Comparison of ENCODE assay signal across 19 cellular contexts in the genomic region with DNA sequence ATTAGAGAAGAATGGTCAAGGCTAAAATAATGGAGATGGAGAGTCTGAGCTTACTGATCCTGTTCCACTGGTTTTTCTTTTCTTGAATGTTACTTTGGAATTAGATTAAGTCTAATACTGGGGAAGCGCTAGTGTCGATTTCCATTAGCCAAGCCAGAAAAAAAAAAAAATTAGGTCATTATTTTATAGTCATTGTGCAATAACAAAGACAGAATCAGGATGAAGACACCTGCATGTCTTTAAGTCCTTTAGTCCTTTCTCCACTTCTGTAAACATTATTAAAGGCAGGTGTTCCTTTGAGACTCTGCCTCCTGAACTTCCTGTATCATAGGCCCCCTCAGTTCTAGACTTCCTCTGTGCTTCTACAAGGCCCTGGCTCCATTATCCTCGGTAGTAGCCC. TPM values are rescaled to one million over a fixed set of nuclear protein-coding genes. Genes with fewer than 3 reads are reported as not detected.
DNase-seq lines count a peak whose midpoint lies in the region; ATAC-seq and TF ChIP-seq lines count a peak whose summit lies in the region.
"Had no signal": no experiment of that assay in that cellular context is flagged by ENCODE, and none has a peak within 500 bp of the region (broad histone marks: within the 10 kb centered on the region; RNA-seq: fewer than 3 reads in every experiment).

No MANE protein-coding gene starts in this region.

- H3K27me3 Mint-ChIP-seq in T-helper 17 cell, result no peaks in the 10 kb centered on the region
- H3K27me3 Mint-ChIP-seq in naive thymus-derived CD4-positive, alpha-beta T cell, result no peaks in the 10 kb centered on the region
- H3K27me3 Mint-ChIP-seq: activated CD4-positive, alpha-beta T cell treated with anti-CD3 and anti-CD28 coated beads, Interleukin-2, amount 10 ng/mL, durations not matched to agents 7 days and 5 days had no signal

- no peak overlapping the region for H2BK20ac ChIP-seq in IMR-90 (ENCODE audit: low read depth, low read length)

- no peak overlapping the region for H2AK9ac ChIP-seq in IMR-90 (replicated peaks; ENCODE audit: low read depth, low read length, poor library complexity)

- no peak overlapping the region for H4K5ac ChIP-seq in IMR-90 (ENCODE audit: low read depth, low read length)

- no peaks in the 10 kb centered on the region for H3K4me1 ChIP-seq in IMR-90 (ENCODE audit: control insufficient read depth, insufficient read depth, low read length)
- no peaks in the 10 kb centered on the region for H3K4me1 ChIP-seq in naive thymus-derived CD4-positive, alpha-beta T cell (ENCODE audit: control insufficient read depth in 2 of 2, insufficient read depth in 2 of 2, low read length in 2 of 2)
- H3K4me1 ChIP-seq: ascending aorta had no signal

- no peak overlapping the region for H2BK15ac ChIP-seq in IMR-90 (ENCODE audit: low read depth, low read length)

- no peak overlapping the region for H3K27ac ChIP-seq in IMR-90 (ENCODE audit: insufficient read depth, low read length)
- no peak overlapping the region for H3K27ac ChIP-seq in naive thymus-derived CD4-positive, alpha-beta T cell (ENCODE audit: low read depth, low read length)
- H3K27ac ChIP-seq: ascending aorta had no signal

- no peak overlapping the region for H3K14ac ChIP-seq in IMR-90 (replicated peaks; ENCODE audit: low read depth, low read length)

- peaks cover 4% of the 10 kb centered on the region for H3K4me1 Mint-ChIP-seq in T-helper 17 cell
- peaks cover 0 to 14% (median 11%) of the 10 kb centered on the region in 7 donors for H3K4me1 Mint-ChIP-seq in naive thymus-derived CD4-positive, alpha-beta T cell

- H3K4me3 ChIP-seq in IMR-90 (ENCODE audit: insufficient read depth, low read depth, low read length), result no peak overlapping the region
- no peak overlapping the region for H3K4me3 ChIP-seq in naive thymus-derived CD4-positive, alpha-beta T cell (ENCODE audit: low read length)
- H3K4me3 ChIP-seq: ascending aorta had no signal

- H4K91ac ChIP-seq in IMR-90 (ENCODE audit: insufficient read depth, low read depth, low read length), result no peak overlapping the region

- no peak overlapping the region for H2AK5ac ChIP-seq in IMR-90 (ENCODE audit: low read depth, low read length)

- H3K4ac ChIP-seq in IMR-90 (ENCODE audit: low read depth, low read length), result no peak overlapping the region

- H3K27ac Mint-ChIP-seq in T-helper 17 cell, result peak overlapping the region; percentile 37
- peak overlapping the region in 8 of 9 donors; percentile 1 to 89 (median 71) for H3K27ac Mint-ChIP-seq in naive thymus-derived CD4-positive, alpha-beta T cell
- H3K27ac Mint-ChIP-seq: activated CD4-positive, alpha-beta T cell treated with anti-CD3 and anti-CD28 coated beads, Interleukin-2, amount 10 ng/mL, durations not matched to agents 7 days and 5 days had no signal

- CTCF ChIA-PET in IMR-90 (lab: Yijun Ruan, JAX) (no interaction called here), GM10248 (lab: Yijun Ruan, JAX) (no interaction called here)
- CTCF ChIA-PET in naive thymus-derived CD4-positive, alpha-beta T cell (lab: Charles Lee), result interaction anchor here (1.0 kb wide), 1 partner anchor 140 kb away, joined by 3 read pairs; no protein-coding TSS in a partner anchor

- no peak overlapping the region for H4K8ac ChIP-seq in IMR-90 (ENCODE audit: low read depth in 2 of 2, low read length in 2 of 2)

- no peaks in the 10 kb centered on the region for H3K79me1 ChIP-seq in IMR-90 (ENCODE audit: low read depth in 1 of 2, low read length in 2 of 2)

- H3K9me3 ChIP-seq in IMR-90 (ENCODE audit: control insufficient read depth, insufficient read depth, low read length) (no peaks in the 10 kb centered on the region), T-helper 17 cell (ENCODE audit: control insufficient read depth, low read length, poor library complexity, severe bottlenecking) (no peaks in the 10 kb centered on the region)
- no peaks in the 10 kb centered on the region for H3K9me3 ChIP-seq in naive thymus-derived CD4-positive, alpha-beta T cell (ENCODE audit: control insufficient read depth in 2 of 3, low read length in 3 of 3)
- H3K9me3 ChIP-seq: ascending aorta had no signal

- H2AFZ ChIP-seq in IMR-90 (replicated peaks; ENCODE audit: low read length, poor library complexity), result no peak overlapping the region

- TF ChIP-seq CTCF in IMR-90 (conservative IDR thresholded peaks at IDR 0.05; ENCODE audit: low read depth, low read length), result no peak
- TF ChIP-seq CTCF in GM10248 (IDR thresholded peaks at IDR 0.05; ENCODE audit: control extremely low read depth, extremely low read depth, low read depth, missing control alignments), result no peak

- H3K27me3 ChIP-seq in IMR-90 (ENCODE audit: control insufficient read depth, insufficient read depth, low read length), result no peaks in the 10 kb centered on the region
- H3K27me3 ChIP-seq in naive thymus-derived CD4-positive, alpha-beta T cell (ENCODE audit: control insufficient read depth in 2 of 2, insufficient read depth in 2 of 2, low read length in 2 of 2), result no peaks in the 10 kb centered on the region
- H3K27me3 ChIP-seq: ascending aorta had no signal

- no peak overlapping the region for H3K4me3 Mint-ChIP-seq in T-helper 17 cell
- no peak overlapping the region for H3K4me3 Mint-ChIP-seq in naive thymus-derived CD4-positive, alpha-beta T cell
- H3K4me3 Mint-ChIP-seq: activated CD4-positive, alpha-beta T cell treated with anti-CD3 and anti-CD28 coated beads, Interleukin-2, amount 10 ng/mL, durations not matched to agents 7 days and 5 days had no signal

- H3K9me3 Mint-ChIP-seq in naive thymus-derived CD4-positive, alpha-beta T cell, result no peaks in the 10 kb centered on the region
- H3K9me3 Mint-ChIP-seq: activated CD4-positive, alpha-beta T cell treated with anti-CD3 and anti-CD28 coated beads, Interleukin-2, amount 10 ng/mL, durations not matched to agents 7 days and 5 days had no signal

- no peaks in the 10 kb centered on the region; the same call in 1 of the 2 replicates for H4K20me1 ChIP-seq in IMR-90 (ENCODE audit: insufficient read depth, low read length)

- H3K56ac ChIP-seq in IMR-90 (ENCODE audit: extremely low read depth, insufficient read depth, low read length), result no peak overlapping the region

- ATAC-seq in IMR-90 (ENCODE audit: low read depth), result no peak
- no peak for ATAC-seq in T-helper 17 cell
- no peak for ATAC-seq in naive thymus-derived CD4-positive, alpha-beta T cell
- ATAC-seq: left cardiac atrium had no signal

- H2BK120ac ChIP-seq in IMR-90 (ENCODE audit: low read depth, low read length), result no peak overlapping the region

- no peak overlapping the region for H3K18ac ChIP-seq in IMR-90 (ENCODE audit: low read depth, low read length)

- H3K36me3 Mint-ChIP-seq in T-helper 17 cell (ENCODE audit: low read depth), result peaks cover 5% of the 10 kb centered on the region
- peaks cover 3 to 36% (median 9%) of the 10 kb centered on the region in 5 donors for H3K36me3 Mint-ChIP-seq in naive thymus-derived CD4-positive, alpha-beta T cell

- in situ Hi-C loops in IMR-90 (cut with MboI; ENCODE audit: low sequenced_read_pairs), result loop anchor here (10.0 kb wide), 1 partner anchor 112 kb away; a partner anchor contains a TSS

- DNase-seq in NOMO-1 treated with dmso at 0.1 percent for 144 hours (lab: John Stamatoyannopoulos, UW; ENCODE audit: unreplicated experiment) (peak; percentile 1), NOMO-1 treated with DMSO at 0.1 percent for 48 hours (lab: John Stamatoyannopoulos, UW; ENCODE audit: unreplicated experiment) (no peak), IMR-90 (no peak), T-helper 17 cell (no peak), GM10248 (ENCODE audit: extremely low spot score) (no peak), SHP77 treated with DMSO at 0.1 percent for 48 hours (lab: John Stamatoyannopoulos, UW) (no peak), NCI-H2196 (lab: John Stamatoyannopoulos, UW; ENCODE audit: unreplicated experiment) (no peak)
- no peak for DNase-seq in naive thymus-derived CD4-positive, alpha-beta T cell
- DNase-seq: ACHN; activated CD4-positive, alpha-beta T cell treated with anti-CD3 and anti-CD28 coated beads, Interleukin-2, amount 10 ng/mL, durations not matched to agents 7 days and 5 days; C1 segment of cervical spinal cord; cerebellar nuclear complex; effector CD8-positive, alpha-beta T cell; left cardiac atrium; NCI-H1092 treated with DMSO at 0.1 percent for 48 hours; NCI-H345; occipital lobe; retina had no signal

- H3K36me3 ChIP-seq in IMR-90 (ENCODE audit: control insufficient read depth, insufficient read depth, low read length), result peaks cover 23% of the 10 kb centered on the region
- H3K36me3 ChIP-seq in naive thymus-derived CD4-positive, alpha-beta T cell (ENCODE audit: control insufficient read depth in 2 of 3, insufficient read depth in 3 of 3, low read length in 3 of 3), result peaks cover 0 to 40% (median 4%) of the 10 kb centered on the region in 3 experiments

- WGBS in IMR-90 (ENCODE audit: extremely low coverage in 2 of 2, insufficient read length in 1 of 2), 2 experiments, result no CpG with 5 or more reads among the region's 3 CpGs

- POLR2A ChIA-PET in IMR-90 (lab: Charles Lee; ENCODE audit: unreplicated experiment), result no interaction called here
- POLR2A ChIA-PET in naive thymus-derived CD4-positive, alpha-beta T cell (lab: Charles Lee), result no interaction called here
- POLR2A ChIA-PET in GM10248 (lab: Yijun Ruan, JAX), result no interaction called here

- H3K9me1 ChIP-seq in IMR-90 (ENCODE audit: insufficient read depth, low read length), result no peaks in the 10 kb centered on the region

- TF ChIP-seq POLR2A in IMR-90 (IDR thresholded peaks at IDR 0.05; ENCODE audit: low read depth, low read length), result no peak

- no peak overlapping the region for H3K4me2 ChIP-seq in IMR-90 (ENCODE audit: low read depth, low read length)

- BruUV-seq in IMR-90 (replicated peaks; lab: Mats Ljungman, UMichigan), result no TSS peak

- no peak overlapping the region for H3K9ac ChIP-seq in IMR-90 (ENCODE audit: low read depth, low read length)

- intact Hi-C loops in IMR-90 (cut with micrococcal nuclease), result no loop called here
- intact Hi-C loops in naive thymus-derived CD4-positive, alpha-beta T cell (cut with micrococcal nuclease), result loop anchor here in 1 of 2 donors (5.0 kb wide), 1 partner anchor 40 kb away; no protein-coding TSS in a partner anchor

- dilution Hi-C loops in IMR-90 (cut with HindIII; ENCODE audit: low sequenced_read_pairs, unreplicated experiment), result no loop called here

- TF ChIP-seq RAD21 in IMR-90 (IDR thresholded peaks at IDR 0.05; ENCODE audit: low read length), result no peak

- H3K23ac ChIP-seq in IMR-90 (ENCODE audit: low read depth, low read length), result no peak overlapping the region

- H2BK5ac ChIP-seq in IMR-90 (ENCODE audit: low read depth, low read length, poor library complexity, severe bottlenecking), result no peak overlapping the region

TF ChIP-seq in IMR-90, 13 proteins besides CTCF, POLR2A, EP300 and RAD21:
- TF ChIP-seq CEBPB (IDR thresholded peaks at IDR 0.05; ENCODE audit: low read depth, low read length) (peak; percentile 63), MXI1 (IDR thresholded peaks at IDR 0.05; ENCODE audit: borderline replicate concordance, low read depth, low read length) (no peak)
TF ChIP-seq in IMR-90: peak in this region for 1.

RNA-seq across cellular contexts. Expression of a gene that starts 42.8 kb away (rescaled TPM):
- total RNA-seq in IMR-90 (2012; rRNA removed) (9.1 and 17.8 TPM in 2 replicates), T-helper 17 cell (10 to 100 TPM; 54.1 to 63.7 TPM)
- 10.7 and 15.7 TPM in 2 replicates for polyA plus RNA-seq in IMR-90 (2012; rRNA removed)
- 0.73 and 0.77 TPM in 2 replicates for polyA plus RNA-seq in IMR-90 (2012; cell fraction: cytosol; rRNA removed)
- 8.4 and 58.0 TPM in 2 replicates for polyA plus RNA-seq in IMR-90 (2012; cell fraction: nucleus; rRNA removed; ENCODE audit: low replicate concordance)
- total RNA-seq in naive thymus-derived CD4-positive, alpha-beta T cell, result 10 to 100 TPM; 50.6 to 72.1 (median 54.1) TPM
- 10 to 100 TPM in 1 of 2 donors, 1 to 10 TPM in 1; 5.4 to 19.1 TPM for polyA plus RNA-seq in naive thymus-derived CD4-positive, alpha-beta T cell
